In the genomic region with DNA sequence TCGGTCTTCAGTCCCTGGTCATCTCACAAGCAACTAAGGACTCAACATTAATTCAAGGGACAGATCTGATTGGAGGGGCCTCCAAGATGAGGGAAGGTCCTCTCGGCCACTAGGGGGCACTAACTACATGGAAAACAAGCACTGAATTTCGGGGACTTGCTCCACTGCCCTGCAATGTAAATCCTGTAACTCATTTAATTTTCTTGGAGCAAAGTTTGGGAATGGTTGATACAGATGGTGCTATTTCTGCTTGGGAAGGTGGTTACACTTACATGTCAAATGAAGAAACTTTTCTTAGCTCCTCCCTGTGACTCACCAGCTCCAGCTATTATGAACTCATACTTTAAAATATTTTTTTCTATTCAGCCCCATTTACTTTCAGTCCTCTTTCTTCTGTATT, we compare ENCODE assay signal across 8 cellular contexts.
DNase-seq lines count a peak whose midpoint lies in the region; ATAC-seq lines count a peak whose summit lies in the region.

No MANE protein-coding gene starts in this region.

- H3K36me3 Mint-ChIP-seq in activated naive CD8-positive, alpha-beta T cell treated with anti-CD3 and anti-CD28 coated beads for 36 hours, result no peaks in the 10 kb centered on the region

- no peak overlapping the region for H2AFZ ChIP-seq in Karpas-422 (ENCODE audit: low read length)

- 13% methylated on average over 3 of the region's 3 CpGs for WGBS in right cardiac atrium

- peak; percentile 61 to 74 for ATAC-seq in right cardiac atrium
- no peak for ATAC-seq in GM21619 (IDR thresholded peaks at IDR 0.05; ENCODE audit: unreplicated experiment)
- ATAC-seq in GM21737 (IDR thresholded peaks at IDR 0.05; ENCODE audit: unreplicated experiment), result no peak

- no peaks in the 10 kb centered on the region; the same call in 1 of the 2 replicates for H4K20me1 ChIP-seq in Karpas-422 (ENCODE audit: insufficient read depth, low read depth, low read length)

- no peaks in the 10 kb centered on the region for H3K9me3 ChIP-seq in Karpas-422 (ENCODE audit: low read length)
- no peaks in the 10 kb centered on the region for H3K9me3 ChIP-seq in SJSA1 (replicated peaks)
- no peaks in the 10 kb centered on the region for H3K9me3 ChIP-seq in right cardiac atrium (ENCODE audit: control insufficient read depth, low read length)

- DNase-seq in GF-D8 (lab: John Stamatoyannopoulos, UW), result peak; percentile 25
- DNase-seq in Karpas-422, result peak; percentile 86
- DNase-seq in SJSA1 (ENCODE audit: low read depth in 1 of 2, low spot score in 2 of 2), result peak; percentile 67 to 76
- DNase-seq in activated naive CD8-positive, alpha-beta T cell treated with anti-CD3 and anti-CD28 coated beads for 36 hours, result peak; percentile 26
- DNase-seq in right cardiac atrium, result peak; percentile 47 to 77 (median 54)
- DNase-seq in smooth muscle cell of the brain vasculature (ENCODE audit: low read depth, low spot score), result peak; percentile 62

- no peak overlapping the region for H3K27ac ChIP-seq in Karpas-422 (ENCODE audit: low read length)
- no peak overlapping the region for H3K27ac ChIP-seq in SJSA1
- no peak overlapping the region for H3K27ac ChIP-seq in right cardiac atrium (ENCODE audit: low read length)

- H3K4me1 ChIP-seq in Karpas-422 (ENCODE audit: low read length), result no peaks in the 10 kb centered on the region
- no peaks in the 10 kb centered on the region for H3K4me1 ChIP-seq in SJSA1 (replicated peaks)
- no peaks in the 10 kb centered on the region for H3K4me1 ChIP-seq in right cardiac atrium (ENCODE audit: control insufficient read depth, insufficient read depth, low read length)

- H3K9me2 ChIP-seq in Karpas-422 (replicated peaks; ENCODE audit: insufficient read depth, low read length), result no peaks in the 10 kb centered on the region

- no peak overlapping the region for H3K9ac ChIP-seq in Karpas-422 (ENCODE audit: low read length)

- no peak overlapping the region for H3K4me3 Mint-ChIP-seq in activated naive CD8-positive, alpha-beta T cell treated with anti-CD3 and anti-CD28 coated beads for 36 hours

- no peaks in the 10 kb centered on the region for H3K79me2 ChIP-seq in Karpas-422 (ENCODE audit: low read length)

- intact Hi-C loops in right cardiac atrium (cut with DNase I), result loop anchor here in 3 of 4 donors (2.0 to 10.0 kb wide), 3 partner anchors 55 to 197 kb away; no protein-coding TSS in a partner anchor

- H3K27me3 ChIP-seq in Karpas-422 (ENCODE audit: low read length), result no peaks in the 10 kb centered on the region
- H3K27me3 ChIP-seq in SJSA1 (replicated peaks), result no peaks in the 10 kb centered on the region; the same call in 1 of the 2 replicates
- H3K27me3 ChIP-seq in right cardiac atrium (ENCODE audit: control insufficient read depth, insufficient read depth), result no peaks in the 10 kb centered on the region

- H3K4me3 ChIP-seq in Karpas-422 (ENCODE audit: low read length), result no peak overlapping the region
- no peak overlapping the region for H3K4me3 ChIP-seq in SJSA1
- no peak overlapping the region for H3K4me3 ChIP-seq in right cardiac atrium (ENCODE audit: low read length)

- H3K4me2 ChIP-seq in Karpas-422 (ENCODE audit: low read depth, low read length, poor library complexity, severe bottlenecking), result no peak overlapping the region

- no peaks in the 10 kb centered on the region for H3K4me1 Mint-ChIP-seq in activated naive CD8-positive, alpha-beta T cell treated with anti-CD3 and anti-CD28 coated beads for 36 hours

- H3K27me3 Mint-ChIP-seq in activated naive CD8-positive, alpha-beta T cell treated with anti-CD3 and anti-CD28 coated beads for 36 hours, result peaks cover 17% of the 10 kb centered on the region

- H3K9me3 Mint-ChIP-seq in activated naive CD8-positive, alpha-beta T cell treated with anti-CD3 and anti-CD28 coated beads for 36 hours, result no peaks in the 10 kb centered on the region

- H3K27ac Mint-ChIP-seq in activated naive CD8-positive, alpha-beta T cell treated with anti-CD3 and anti-CD28 coated beads for 36 hours, result no peak overlapping the region

- H3K36me3 ChIP-seq in Karpas-422 (ENCODE audit: insufficient read depth, low read length) (no peaks in the 10 kb centered on the region), SJSA1 (no peaks in the 10 kb centered on the region)

Comparison
In these comparisons a context has a peak if more than half of its experiments do, and no peak if none do; other contexts are left out.
1. DNase-seq: peak in every context shown above with its lines; median percentile 86 in Karpas-422; 72 in SJSA1; 62 in smooth muscle cell of the brain vasculature; 54 in right cardiac atrium; 26 in activated naive CD8-positive, alpha-beta T cell treated with anti-CD3 and anti-CD28 coated beads for 36 hours; 25 in GF-D8.
2. ATAC-seq: peak in right cardiac atrium (2 of 2); none in GM21619 (single experiment) and GM21737 (single experiment).